16 cellular contexts compared by ENCODE assay signal in the genomic region with DNA sequence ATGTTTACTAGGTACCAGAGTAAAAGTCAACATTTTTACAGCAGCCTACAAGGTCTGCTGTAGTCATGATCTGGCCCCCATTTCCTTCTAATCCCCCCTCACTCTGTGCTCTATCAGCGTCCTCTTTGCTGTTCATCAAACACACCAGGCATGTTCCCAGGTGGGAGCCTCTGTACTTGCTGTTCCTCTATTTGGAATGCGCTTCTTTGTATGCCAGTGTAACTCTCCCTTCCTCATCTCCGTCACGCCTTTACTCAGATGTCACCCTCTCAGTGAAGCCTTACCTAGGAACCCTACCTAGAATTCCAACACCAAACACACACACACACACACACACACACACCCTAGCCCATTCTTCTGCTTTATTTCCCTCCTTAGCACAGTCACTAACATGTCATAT.
"Had no signal": no experiment of that assay in that cellular context is flagged by ENCODE, and none has a peak within 500 bp of the region (broad histone marks: within the 10 kb centered on the region; RNA-seq: fewer than 3 reads in every experiment).

No MANE protein-coding gene starts in this region.

- DNase-seq: activated CD4-positive, alpha-beta memory T cell treated with anti-CD3 and anti-CD28 coated beads, Interleukin-2, amount 10 ng/mL, durations not matched to agents 7 days and 5 days; activated CD4-positive, alpha-beta T cell treated with anti-CD3 and anti-CD28 coated beads for 1 hour; activated CD8-positive, alpha-beta memory T cell treated with anti-CD3 and anti-CD28 coated beads, Interleukin-2, amount 50 U/mL, for 48 hours; activated naive CD4-positive, alpha-beta T cell treated with anti-CD3 and anti-CD28 coated beads, Interleukin-2, amount 50 U/mL, for 16 hours; body of pancreas; effector memory CD8-positive, alpha-beta T cell; gastrocnemius medialis; islet precursor cell; left ventricle myocardium inferior; mesendoderm; retina; tibial artery had no signal

- H3K4me3 ChIP-seq: body of pancreas, gastrocnemius medialis, left ventricle myocardium inferior, skin epidermis, tibial artery had no signal

- H3K27ac Mint-ChIP-seq: activated CD4-positive, alpha-beta memory T cell treated with anti-CD3 and anti-CD28 coated beads, Interleukin-2, amount 10 ng/mL, durations not matched to agents 7 days and 5 days; activated T-helper 2 cell treated with anti-CD3 and anti-CD28 coated beads, Interferon-gamma antibody, Interleukin-2, Interleukin-4, amounts not matched to agents 10 μg/mL and 5 μg/mL and 100 μg/mL, durations not matched to agents 14 hours and 24 hours and 36 hours; T-helper 2 cell treated with Interferon-gamma antibody and Interleukin-4, amounts not matched to agents 5 μg/mL and 100 μg/mL, for 36 hours had no signal

- H3K27me3 ChIP-seq: body of pancreas, gastrocnemius medialis, tibial artery had no signal

- ATAC-seq: body of pancreas; effector memory CD8-positive, alpha-beta T cell; gastrocnemius medialis had no signal

- H3K27me3 Mint-ChIP-seq: activated CD4-positive, alpha-beta memory T cell treated with anti-CD3 and anti-CD28 coated beads, Interleukin-2, amount 10 ng/mL, durations not matched to agents 7 days and 5 days; effector memory CD8-positive, alpha-beta T cell had no signal

- H3K36me3 ChIP-seq: gastrocnemius medialis, left ventricle myocardium inferior had no signal

- H3K4me3 Mint-ChIP-seq: activated CD4-positive, alpha-beta memory T cell treated with anti-CD3 and anti-CD28 coated beads, Interleukin-2, amount 10 ng/mL, durations not matched to agents 7 days and 5 days had no signal

- H3K27ac ChIP-seq: body of pancreas, epithelial cell of prostate, gastrocnemius medialis, left ventricle myocardium inferior, skin epidermis, tibial artery had no signal

- H3K9me3 ChIP-seq: body of pancreas, gastrocnemius medialis, left ventricle myocardium inferior, tibial artery had no signal

- H3K9me3 Mint-ChIP-seq: activated CD4-positive, alpha-beta memory T cell treated with anti-CD3 and anti-CD28 coated beads, Interleukin-2, amount 10 ng/mL, durations not matched to agents 7 days and 5 days; activated T-helper 2 cell treated with anti-CD3 and anti-CD28 coated beads, Interferon-gamma antibody, Interleukin-2, Interleukin-4, amounts not matched to agents 10 μg/mL and 5 μg/mL and 100 μg/mL, durations not matched to agents 14 hours and 24 hours and 36 hours; effector memory CD8-positive, alpha-beta T cell; T-helper 2 cell treated with Interferon-gamma antibody and Interleukin-4, amounts not matched to agents 5 μg/mL and 100 μg/mL, for 36 hours had no signal
